12 cellular contexts compared by ENCODE assay signal in the genomic region with DNA sequence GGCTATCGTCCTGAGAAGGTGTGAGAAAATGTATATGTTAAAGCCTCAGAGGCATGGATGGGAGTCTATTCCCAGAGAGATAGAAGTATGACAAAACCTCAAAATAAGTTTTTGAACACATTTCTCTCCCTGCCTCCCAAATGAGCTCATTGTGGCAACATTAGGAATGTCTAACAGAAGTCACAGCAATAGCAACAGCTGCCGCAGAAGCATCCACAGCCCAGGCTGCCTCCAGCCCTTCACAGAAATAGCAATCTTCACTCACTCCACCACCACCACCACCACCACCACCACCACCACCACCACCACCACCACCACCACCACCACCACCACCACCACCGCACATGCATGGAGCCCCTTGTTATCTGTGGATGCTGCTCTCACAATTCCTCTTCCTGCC. TPM values are rescaled to one million over a fixed set of nuclear protein-coding genes. Genes with fewer than 3 reads are reported as not detected.
"Had no signal": no experiment of that assay in that cellular context is flagged by ENCODE, and none has a peak within 500 bp of the region (broad histone marks: within the 10 kb centered on the region; RNA-seq: fewer than 3 reads in every experiment).

No MANE protein-coding gene starts in this region.

- H3K27me3 ChIP-seq: hepatocyte, tibial nerve had no signal

- ATAC-seq: stimulated activated naive B cell treated with anti-CD40 and anti-IgM and Interleukin-4, amounts not matched to agents 10 μg/mL and 1 μg/mL and 100 μg/mL, for 72 hours had no signal

- H3K27ac ChIP-seq: epithelial cell of prostate, hepatocyte had no signal

- DNase-seq: activated B cell treated with CpG ODN at 0.5 μM for 24 hours; activated CD4-positive, alpha-beta T cell treated with anti-CD3 and anti-CD28 coated beads for 48 hours; activated CD8-positive, alpha-beta memory T cell treated with anti-CD3 and anti-CD28 coated beads, Interleukin-2, amount 50 U/mL, for 48 hours; activated naive CD8-positive, alpha-beta T cell treated with anti-CD3 and anti-CD28 coated beads, Interleukin-2, amount 10 ng/mL, durations not matched to agents 7 days and 5 days; stimulated activated CD4-positive, alpha-beta T cell treated with anti-CD3 and anti-CD28 coated beads, Interleukin-15, amount 100 ng/mL, for 24 hours; stimulated activated CD4-positive, alpha-beta T cell treated with anti-CD3 and anti-CD28 coated beads, Interleukin-4, amount 100 ng/mL, for 1 hour; stimulated activated naive B cell treated with anti-CD40 and anti-IgM and Interleukin-4, amounts not matched to agents 10 μg/mL and 1 μg/mL and 100 μg/mL, for 72 hours had no signal

- H3K79me2 ChIP-seq: hepatocyte had no signal

- H3K4me2 ChIP-seq: hepatocyte had no signal

- H3K4me3 ChIP-seq: hepatocyte, psoas muscle, tibial nerve had no signal

- H3K9me3 ChIP-seq: psoas muscle, tibial nerve had no signal

- H3K4me1 ChIP-seq: psoas muscle, tibial nerve had no signal

- H2AFZ ChIP-seq: hepatocyte had no signal

RNA-seq across cellular contexts. Expression of a gene that starts 18.3 kb away (rescaled TPM):
- total RNA-seq: bronchial epithelial cell had no signal
